16 cellular contexts compared by ENCODE assay signal in genomic region chr13:22081430-22081829, GRCh38.
"Had no signal": no experiment of that assay in that cellular context is flagged by ENCODE, and none has a peak within 500 bp of the region (broad histone marks: within the 10 kb centered on the region; RNA-seq: fewer than 3 reads in every experiment).

No MANE protein-coding gene starts in this region.

- ATAC-seq: activated CD8-positive, alpha-beta T cell treated with anti-CD3 and anti-CD28 coated beads, Interleukin-2, amount 10 ng/mL, durations not matched to agents 7 days and 5 days; heart left ventricle; stimulated activated naive B cell treated with anti-CD40 and anti-IgM and Interleukin-4, amounts not matched to agents 10 μg/mL and 1 μg/mL and 100 μg/mL, for 72 hours; upper lobe of right lung had no signal

- H3K27me3 Mint-ChIP-seq: activated naive CD8-positive, alpha-beta T cell treated with anti-CD3 and anti-CD28 coated beads, Interleukin-2, amount 10 ng/mL, durations not matched to agents 7 days and 5 days; activated T-cell treated with anti-CD3 and anti-CD28 coated beads, Interleukin-2, amount 50 U/mL, for 24 hours had no signal

- H3K27ac Mint-ChIP-seq: activated CD4-positive, alpha-beta T cell treated with anti-CD3 and anti-CD28 coated beads, Interleukin-2, amount 10 ng/mL, durations not matched to agents 7 days and 5 days; activated CD8-positive, alpha-beta T cell treated with anti-CD3 and anti-CD28 coated beads, Interleukin-2, amount 10 ng/mL, durations not matched to agents 7 days and 5 days; activated naive CD8-positive, alpha-beta T cell treated with anti-CD3 and anti-CD28 coated beads, Interleukin-2, amount 10 ng/mL, durations not matched to agents 7 days and 5 days; activated T-cell treated with anti-CD3 and anti-CD28 coated beads, Interleukin-2, amount 50 U/mL, for 24 hours; activated T-helper 2 cell treated with anti-CD3 and anti-CD28 coated beads, Interferon-gamma antibody, Interleukin-2, Interleukin-4, amounts not matched to agents 10 μg/mL and 5 μg/mL and 100 μg/mL, durations not matched to agents 14 hours and 24 hours and 36 hours; immature natural killer cell; memory B cell; stimulated activated naive B cell treated with anti-CD40 and anti-IgM and Interleukin-4, amounts not matched to agents 10 μg/mL and 1 μg/mL and 100 μg/mL, for 72 hours had no signal

- H3K9me3 Mint-ChIP-seq: activated T-cell treated with anti-CD3 and anti-CD28 coated beads, Interleukin-2, amount 50 U/mL, for 24 hours; memory B cell had no signal

- H3K36me3 Mint-ChIP-seq: memory B cell; stimulated activated naive B cell treated with anti-CD40 and anti-IgM and Interleukin-4, amounts not matched to agents 10 μg/mL and 1 μg/mL and 100 μg/mL, for 72 hours had no signal

- H3K4me3 Mint-ChIP-seq: activated CD4-positive, alpha-beta T cell treated with anti-CD3 and anti-CD28 coated beads, Interleukin-2, amount 10 ng/mL, durations not matched to agents 7 days and 5 days; activated CD8-positive, alpha-beta T cell treated with anti-CD3 and anti-CD28 coated beads, Interleukin-2, amount 10 ng/mL, durations not matched to agents 7 days and 5 days; activated naive CD8-positive, alpha-beta T cell treated with anti-CD3 and anti-CD28 coated beads, Interleukin-2, amount 10 ng/mL, durations not matched to agents 7 days and 5 days; activated T-cell treated with anti-CD3 and anti-CD28 coated beads, Interleukin-2, amount 50 U/mL, for 24 hours; immature natural killer cell; memory B cell; stimulated activated naive B cell treated with anti-CD40 and anti-IgM and Interleukin-4, amounts not matched to agents 10 μg/mL and 1 μg/mL and 100 μg/mL, for 72 hours had no signal

- FAIRE-seq: frontal cortex had no signal

- DNase-seq: activated CD4-positive, alpha-beta T cell treated with anti-CD3 and anti-CD28 coated beads, Interleukin-2, amount 10 ng/mL, durations not matched to agents 7 days and 5 days; activated CD8-positive, alpha-beta T cell treated with anti-CD3 and anti-CD28 coated beads, Interleukin-2, amount 10 ng/mL, durations not matched to agents 7 days and 5 days; activated naive CD4-positive, alpha-beta T cell treated with Interleukin-2 at 50 U/mL for 16 hours; activated naive CD8-positive, alpha-beta T cell treated with anti-CD3 and anti-CD28 coated beads, Interleukin-2, amount 10 ng/mL, durations not matched to agents 7 days and 5 days; activated T-cell treated with anti-CD3 and anti-CD28 coated beads, Interleukin-2, amount 50 U/mL, for 24 hours; amygdala; dorsolateral prefrontal cortex; heart left ventricle; immature natural killer cell; occipital lobe; retina; stimulated activated naive B cell treated with anti-CD40 and anti-IgM and Interleukin-4, amounts not matched to agents 10 μg/mL and 1 μg/mL and 100 μg/mL, for 72 hours; upper lobe of right lung had no signal
